In the genomic region with DNA sequence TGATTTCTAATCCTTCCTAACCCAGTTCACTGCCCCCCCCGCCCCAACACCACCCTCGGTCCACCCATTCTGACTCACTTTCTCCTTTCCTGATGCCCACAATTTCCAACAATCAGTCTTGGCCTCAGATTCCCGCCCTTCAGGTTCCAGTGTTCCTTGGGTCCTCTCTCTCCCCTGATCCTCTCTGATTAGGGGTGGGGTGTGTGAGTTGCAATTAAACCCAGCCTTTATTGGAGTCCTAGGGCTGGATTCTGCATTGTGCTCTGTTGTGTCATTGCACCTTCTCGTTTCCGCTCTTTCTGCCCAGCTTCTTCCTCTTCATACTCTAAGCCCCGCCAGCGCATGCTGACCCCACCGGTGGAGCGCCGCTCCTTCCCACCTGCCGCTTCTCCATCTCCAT, we compare ENCODE assay signal across 3 cellular contexts. TPM values are rescaled to one million over a fixed set of nuclear protein-coding genes. Genes with fewer than 3 reads are reported as not detected.
"Had no signal": no experiment of that assay in that cellular context is flagged by ENCODE, and none has a peak within 500 bp of the region (broad histone marks: within the 10 kb centered on the region; RNA-seq: fewer than 3 reads in every experiment).

No MANE protein-coding gene starts in this region.

RNA-seq across cellular contexts. Expression of a gene that starts 0.5 kb away (rescaled TPM):
- total RNA-seq: SK-MEL-5 had no signal

RNA-seq across cellular contexts. Expression of a gene that starts 47.7 kb away (rescaled TPM):
- total RNA-seq: LHCN-M2, MCF 10A, SK-MEL-5 had no signal
